1 cellular context compared by ENCODE assay signal in the genomic region with DNA sequence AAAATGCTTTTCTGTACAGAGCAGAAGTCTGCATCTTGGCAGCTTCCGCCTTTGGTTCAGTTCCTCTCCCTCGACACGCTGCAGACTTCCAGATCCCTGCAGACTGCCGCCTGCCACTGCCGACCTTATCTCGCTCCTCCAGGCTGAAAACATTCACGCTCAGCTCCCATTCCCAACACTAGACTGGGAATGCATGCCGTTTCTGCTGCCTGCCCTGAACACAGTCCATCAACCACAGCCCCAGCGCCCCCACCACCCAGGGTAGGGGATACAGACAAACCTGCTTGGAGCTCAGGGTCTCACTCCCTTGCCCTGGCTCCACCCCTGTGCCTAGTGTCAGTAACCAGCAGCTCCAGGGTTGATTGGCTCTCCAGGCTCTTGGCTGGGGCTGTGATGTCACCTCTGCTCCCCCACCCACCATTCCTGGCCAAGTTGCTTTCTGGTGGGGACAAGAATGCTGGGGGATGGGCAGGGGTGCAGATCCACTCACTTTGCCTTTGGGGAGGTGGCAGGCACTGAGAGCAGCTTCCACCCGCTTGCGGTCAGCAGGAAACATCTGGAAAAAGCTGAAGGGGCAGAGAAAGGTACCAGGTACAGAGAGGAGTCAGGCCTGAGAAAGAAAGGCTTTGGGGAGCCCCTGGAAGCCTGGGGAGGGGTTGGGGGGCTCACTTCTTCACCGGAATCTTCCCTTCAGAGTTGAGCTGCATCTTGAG.
TF ChIP-seq lines count a peak whose summit lies in the region.

No MANE protein-coding gene starts in this region.

TF ChIP-seq in K562, 482 proteins besides CTCF, POLR2A, EP300 and RAD21 (continued from another document and continues in another):
- TF ChIP-seq, protein P1, sequence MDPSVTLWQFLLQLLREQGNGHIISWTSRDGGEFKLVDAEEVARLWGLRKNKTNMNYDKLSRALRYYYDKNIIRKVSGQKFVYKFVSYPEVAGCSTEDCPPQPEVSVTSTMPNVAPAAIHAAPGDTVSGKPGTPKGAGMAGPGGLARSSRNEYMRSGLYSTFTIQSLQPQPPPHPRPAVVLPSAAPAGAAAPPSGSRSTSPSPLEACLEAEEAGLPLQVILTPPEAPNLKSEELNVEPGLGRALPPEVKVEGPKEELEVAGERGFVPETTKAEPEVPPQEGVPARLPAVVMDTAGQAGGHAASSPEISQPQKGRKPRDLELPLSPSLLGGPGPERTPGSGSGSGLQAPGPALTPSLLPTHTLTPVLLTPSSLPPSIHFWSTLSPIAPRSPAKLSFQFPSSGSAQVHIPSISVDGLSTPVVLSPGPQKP (CRISPR knock-in tag; IDR thresholded peaks at IDR 0.05): no peak
- TF ChIP-seq ZKSCAN8 (CRISPR knock-in tag; IDR thresholded peaks at IDR 0.05) (no peak), NFE2 (IDR thresholded peaks at IDR 0.05; ENCODE audit: low read depth) (no peak), FOXM1 (IDR thresholded peaks at IDR 0.05; ENCODE audit: low read depth) (no peak), FOXM1 (CRISPR knock-in tag; IDR thresholded peaks at IDR 0.05; ENCODE audit: low read depth) (no peak), RB1 (IDR thresholded peaks at IDR 0.05; ENCODE audit: low read depth) (no peak), GATAD2B (IDR thresholded peaks at IDR 0.05; ENCODE audit: borderline replicate concordance) (no peak), XRCC4 (IDR thresholded peaks at IDR 0.05; ENCODE audit: extremely low read depth, insufficient read depth, insufficient read length) (no peak), SIN3B (IDR thresholded peaks at IDR 0.05; ENCODE audit: low read depth) (no peak), SMARCE1 (IDR thresholded peaks at IDR 0.05) (peak; percentile 71; the same call in 1 of the 2 replicates), ZNF384 (IDR thresholded peaks at IDR 0.05; ENCODE audit: low read depth, low read length) (no peak), CXXC5 (CRISPR knock-in tag; IDR thresholded peaks at IDR 0.05) (peak; percentile 51), ZNF121 (CRISPR knock-in tag; conservative IDR thresholded peaks at IDR 0.05) (peak; percentile 95), PHF20 (IDR thresholded peaks at IDR 0.05; ENCODE audit: partially characterized antibody) (no peak), HDAC1 (IDR thresholded peaks at IDR 0.05) (peak in 1 of 2 experiments; percentile 61; a peak in 1 of 4 replicates), ZNF197 (CRISPR knock-in tag; IDR thresholded peaks at IDR 0.05; ENCODE audit: low read depth) (no peak), ERF (CRISPR knock-in tag; IDR thresholded peaks at IDR 0.05) (no peak), ARID1B (IDR thresholded peaks at IDR 0.05) (peak; percentile 83), MTA3 (IDR thresholded peaks at IDR 0.05; ENCODE audit: borderline replicate concordance) (0 out of 2 replicates have a peak, but pooled peaks have one; percentile 51), ZNF124 (CRISPR knock-in tag; IDR thresholded peaks at IDR 0.05) (no peak), SMAD1 (IDR thresholded peaks at IDR 0.05; ENCODE audit: low read depth, low read length, partially characterized antibody) (no peak), ZNF584 (CRISPR knock-in tag; IDR thresholded peaks at IDR 0.05; ENCODE audit: low read depth) (no peak), RAD51 (IDR thresholded peaks at IDR 0.05; ENCODE audit: borderline replicate concordance, low read depth) (no peak), KLF13 (tag; IDR thresholded peaks at IDR 0.05; ENCODE audit: borderline replicate concordance, low read depth) (no peak), SMAD4 (CRISPR knock-in tag; conservative IDR thresholded peaks at IDR 0.05) (0 out of 2 replicates have a peak, but pooled peaks have one; percentile 30), MTA2 (IDR thresholded peaks at IDR 0.05; ENCODE audit: low read depth) (no peak), U2AF1 (optimal IDR thresholded peaks at IDR 0.05; ENCODE audit: low read depth, low read length) (no peak), ATF7 (IDR thresholded peaks at IDR 0.05) (peak; percentile 47; the same call in 1 of the 2 replicates), SMARCA4 (IDR thresholded peaks at IDR 0.05) (peak; percentile 44; the same call in 1 of the 2 replicates), CREBBP (IDR thresholded peaks at IDR 0.05; ENCODE audit: low read depth, low read length) (no peak), ZNF324 (CRISPR knock-in tag; IDR thresholded peaks at IDR 0.05) (no peak)
- TF ChIP-seq, protein P2, sequence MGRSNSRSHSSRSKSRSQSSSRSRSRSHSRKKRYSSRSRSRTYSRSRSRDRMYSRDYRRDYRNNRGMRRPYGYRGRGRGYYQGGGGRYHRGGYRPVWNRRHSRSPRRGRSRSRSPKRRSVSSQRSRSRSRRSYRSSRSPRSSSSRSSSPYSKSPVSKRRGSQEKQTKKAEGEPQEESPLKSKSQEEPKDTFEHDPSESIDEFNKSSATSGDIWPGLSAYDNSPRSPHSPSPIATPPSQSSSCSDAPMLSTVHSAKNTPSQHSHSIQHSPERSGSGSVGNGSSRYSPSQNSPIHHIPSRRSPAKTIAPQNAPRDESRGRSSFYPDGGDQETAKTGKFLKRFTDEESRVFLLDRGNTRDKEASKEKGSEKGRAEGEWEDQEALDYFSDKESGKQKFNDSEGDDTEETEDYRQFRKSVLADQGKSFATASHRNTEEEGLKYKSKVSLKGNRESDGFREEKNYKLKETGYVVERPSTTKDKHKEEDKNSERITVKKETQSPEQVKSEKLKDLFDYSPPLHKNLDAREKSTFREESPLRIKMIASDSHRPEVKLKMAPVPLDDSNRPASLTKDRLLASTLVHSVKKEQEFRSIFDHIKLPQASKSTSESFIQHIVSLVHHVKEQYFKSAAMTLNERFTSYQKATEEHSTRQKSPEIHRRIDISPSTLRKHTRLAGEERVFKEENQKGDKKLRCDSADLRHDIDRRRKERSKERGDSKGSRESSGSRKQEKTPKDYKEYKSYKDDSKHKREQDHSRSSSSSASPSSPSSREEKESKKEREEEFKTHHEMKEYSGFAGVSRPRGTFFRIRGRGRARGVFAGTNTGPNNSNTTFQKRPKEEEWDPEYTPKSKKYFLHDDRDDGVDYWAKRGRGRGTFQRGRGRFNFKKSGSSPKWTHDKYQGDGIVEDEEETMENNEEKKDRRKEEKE (IDR thresholded peaks at IDR 0.05; ENCODE audit: borderline replicate concordance in 1 of 2, control insufficient read depth in 1 of 2, low read depth in 2 of 2, low read length in 1 of 2): no peak
- TF ChIP-seq, protein P3, sequence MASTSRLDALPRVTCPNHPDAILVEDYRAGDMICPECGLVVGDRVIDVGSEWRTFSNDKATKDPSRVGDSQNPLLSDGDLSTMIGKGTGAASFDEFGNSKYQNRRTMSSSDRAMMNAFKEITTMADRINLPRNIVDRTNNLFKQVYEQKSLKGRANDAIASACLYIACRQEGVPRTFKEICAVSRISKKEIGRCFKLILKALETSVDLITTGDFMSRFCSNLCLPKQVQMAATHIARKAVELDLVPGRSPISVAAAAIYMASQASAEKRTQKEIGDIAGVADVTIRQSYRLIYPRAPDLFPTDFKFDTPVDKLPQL (IDR thresholded peaks at IDR 0.05; ENCODE audit: extremely low read depth, insufficient read length): no peak
- TF ChIP-seq, protein P4, sequence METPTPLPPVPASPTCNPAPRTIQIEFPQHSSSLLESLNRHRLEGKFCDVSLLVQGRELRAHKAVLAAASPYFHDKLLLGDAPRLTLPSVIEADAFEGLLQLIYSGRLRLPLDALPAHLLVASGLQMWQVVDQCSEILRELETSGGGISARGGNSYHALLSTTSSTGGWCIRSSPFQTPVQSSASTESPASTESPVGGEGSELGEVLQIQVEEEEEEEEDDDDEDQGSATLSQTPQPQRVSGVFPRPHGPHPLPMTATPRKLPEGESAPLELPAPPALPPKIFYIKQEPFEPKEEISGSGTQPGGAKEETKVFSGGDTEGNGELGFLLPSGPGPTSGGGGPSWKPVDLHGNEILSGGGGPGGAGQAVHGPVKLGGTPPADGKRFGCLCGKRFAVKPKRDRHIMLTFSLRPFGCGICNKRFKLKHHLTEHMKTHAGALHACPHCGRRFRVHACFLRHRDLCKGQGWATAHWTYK (CRISPR knock-in tag; IDR thresholded peaks at IDR 0.05): no peak
- TF ChIP-seq, protein P5, sequence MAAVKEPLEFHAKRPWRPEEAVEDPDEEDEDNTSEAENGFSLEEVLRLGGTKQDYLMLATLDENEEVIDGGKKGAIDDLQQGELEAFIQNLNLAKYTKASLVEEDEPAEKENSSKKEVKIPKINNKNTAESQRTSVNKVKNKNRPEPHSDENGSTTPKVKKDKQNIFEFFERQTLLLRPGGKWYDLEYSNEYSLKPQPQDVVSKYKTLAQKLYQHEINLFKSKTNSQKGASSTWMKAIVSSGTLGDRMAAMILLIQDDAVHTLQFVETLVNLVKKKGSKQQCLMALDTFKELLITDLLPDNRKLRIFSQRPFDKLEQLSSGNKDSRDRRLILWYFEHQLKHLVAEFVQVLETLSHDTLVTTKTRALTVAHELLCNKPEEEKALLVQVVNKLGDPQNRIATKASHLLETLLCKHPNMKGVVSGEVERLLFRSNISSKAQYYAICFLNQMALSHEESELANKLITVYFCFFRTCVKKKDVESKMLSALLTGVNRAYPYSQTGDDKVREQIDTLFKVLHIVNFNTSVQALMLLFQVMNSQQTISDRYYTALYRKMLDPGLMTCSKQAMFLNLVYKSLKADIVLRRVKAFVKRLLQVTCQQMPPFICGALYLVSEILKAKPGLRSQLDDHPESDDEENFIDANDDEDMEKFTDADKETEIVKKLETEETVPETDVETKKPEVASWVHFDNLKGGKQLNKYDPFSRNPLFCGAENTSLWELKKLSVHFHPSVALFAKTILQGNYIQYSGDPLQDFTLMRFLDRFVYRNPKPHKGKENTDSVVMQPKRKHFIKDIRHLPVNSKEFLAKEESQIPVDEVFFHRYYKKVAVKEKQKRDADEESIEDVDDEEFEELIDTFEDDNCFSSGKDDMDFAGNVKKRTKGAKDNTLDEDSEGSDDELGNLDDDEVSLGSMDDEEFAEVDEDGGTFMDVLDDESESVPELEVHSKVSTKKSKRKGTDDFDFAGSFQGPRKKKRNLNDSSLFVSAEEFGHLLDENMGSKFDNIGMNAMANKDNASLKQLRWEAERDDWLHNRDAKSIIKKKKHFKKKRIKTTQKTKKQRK (IDR thresholded peaks at IDR 0.05; ENCODE audit: borderline replicate concordance, low read depth, low read length): no peak
- TF ChIP-seq, protein P6, sequence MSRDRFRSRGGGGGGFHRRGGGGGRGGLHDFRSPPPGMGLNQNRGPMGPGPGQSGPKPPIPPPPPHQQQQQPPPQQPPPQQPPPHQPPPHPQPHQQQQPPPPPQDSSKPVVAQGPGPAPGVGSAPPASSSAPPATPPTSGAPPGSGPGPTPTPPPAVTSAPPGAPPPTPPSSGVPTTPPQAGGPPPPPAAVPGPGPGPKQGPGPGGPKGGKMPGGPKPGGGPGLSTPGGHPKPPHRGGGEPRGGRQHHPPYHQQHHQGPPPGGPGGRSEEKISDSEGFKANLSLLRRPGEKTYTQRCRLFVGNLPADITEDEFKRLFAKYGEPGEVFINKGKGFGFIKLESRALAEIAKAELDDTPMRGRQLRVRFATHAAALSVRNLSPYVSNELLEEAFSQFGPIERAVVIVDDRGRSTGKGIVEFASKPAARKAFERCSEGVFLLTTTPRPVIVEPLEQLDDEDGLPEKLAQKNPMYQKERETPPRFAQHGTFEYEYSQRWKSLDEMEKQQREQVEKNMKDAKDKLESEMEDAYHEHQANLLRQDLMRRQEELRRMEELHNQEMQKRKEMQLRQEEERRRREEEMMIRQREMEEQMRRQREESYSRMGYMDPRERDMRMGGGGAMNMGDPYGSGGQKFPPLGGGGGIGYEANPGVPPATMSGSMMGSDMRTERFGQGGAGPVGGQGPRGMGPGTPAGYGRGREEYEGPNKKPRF (IDR thresholded peaks at IDR 0.05; ENCODE audit: low read depth, low read length): no peak
- TF ChIP-seq, protein P7, sequence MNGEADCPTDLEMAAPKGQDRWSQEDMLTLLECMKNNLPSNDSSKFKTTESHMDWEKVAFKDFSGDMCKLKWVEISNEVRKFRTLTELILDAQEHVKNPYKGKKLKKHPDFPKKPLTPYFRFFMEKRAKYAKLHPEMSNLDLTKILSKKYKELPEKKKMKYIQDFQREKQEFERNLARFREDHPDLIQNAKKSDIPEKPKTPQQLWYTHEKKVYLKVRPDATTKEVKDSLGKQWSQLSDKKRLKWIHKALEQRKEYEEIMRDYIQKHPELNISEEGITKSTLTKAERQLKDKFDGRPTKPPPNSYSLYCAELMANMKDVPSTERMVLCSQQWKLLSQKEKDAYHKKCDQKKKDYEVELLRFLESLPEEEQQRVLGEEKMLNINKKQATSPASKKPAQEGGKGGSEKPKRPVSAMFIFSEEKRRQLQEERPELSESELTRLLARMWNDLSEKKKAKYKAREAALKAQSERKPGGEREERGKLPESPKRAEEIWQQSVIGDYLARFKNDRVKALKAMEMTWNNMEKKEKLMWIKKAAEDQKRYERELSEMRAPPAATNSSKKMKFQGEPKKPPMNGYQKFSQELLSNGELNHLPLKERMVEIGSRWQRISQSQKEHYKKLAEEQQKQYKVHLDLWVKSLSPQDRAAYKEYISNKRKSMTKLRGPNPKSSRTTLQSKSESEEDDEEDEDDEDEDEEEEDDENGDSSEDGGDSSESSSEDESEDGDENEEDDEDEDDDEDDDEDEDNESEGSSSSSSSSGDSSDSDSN (IDR thresholded peaks at IDR 0.05; ENCODE audit: borderline replicate concordance in 1 of 2, low read depth in 2 of 2, low read length in 2 of 2): peak in 1 of 2 experiments; percentile 51; a peak in 1 of 4 replicates
- TF ChIP-seq, protein P8, sequence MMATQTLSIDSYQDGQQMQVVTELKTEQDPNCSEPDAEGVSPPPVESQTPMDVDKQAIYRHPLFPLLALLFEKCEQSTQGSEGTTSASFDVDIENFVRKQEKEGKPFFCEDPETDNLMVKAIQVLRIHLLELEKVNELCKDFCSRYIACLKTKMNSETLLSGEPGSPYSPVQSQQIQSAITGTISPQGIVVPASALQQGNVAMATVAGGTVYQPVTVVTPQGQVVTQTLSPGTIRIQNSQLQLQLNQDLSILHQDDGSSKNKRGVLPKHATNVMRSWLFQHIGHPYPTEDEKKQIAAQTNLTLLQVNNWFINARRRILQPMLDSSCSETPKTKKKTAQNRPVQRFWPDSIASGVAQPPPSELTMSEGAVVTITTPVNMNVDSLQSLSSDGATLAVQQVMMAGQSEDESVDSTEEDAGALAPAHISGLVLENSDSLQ (IDR thresholded peaks at IDR 0.05): peak; percentile 81
- TF ChIP-seq, protein P9, sequence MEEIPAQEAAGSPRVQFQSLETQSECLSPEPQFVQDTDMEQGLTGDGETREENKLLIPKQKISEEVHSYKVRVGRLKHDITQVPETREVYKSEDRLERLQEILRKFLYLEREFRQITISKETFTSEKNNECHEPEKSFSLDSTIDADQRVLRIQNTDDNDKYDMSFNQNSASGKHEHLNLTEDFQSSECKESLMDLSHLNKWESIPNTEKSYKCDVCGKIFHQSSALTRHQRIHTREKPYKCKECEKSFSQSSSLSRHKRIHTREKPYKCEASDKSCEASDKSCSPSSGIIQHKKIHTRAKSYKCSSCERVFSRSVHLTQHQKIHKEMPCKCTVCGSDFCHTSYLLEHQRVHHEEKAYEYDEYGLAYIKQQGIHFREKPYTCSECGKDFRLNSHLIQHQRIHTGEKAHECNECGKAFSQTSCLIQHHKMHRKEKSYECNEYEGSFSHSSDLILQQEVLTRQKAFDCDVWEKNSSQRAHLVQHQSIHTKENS (CRISPR knock-in tag; IDR thresholded peaks at IDR 0.05): no peak
- TF ChIP-seq, protein P10, sequence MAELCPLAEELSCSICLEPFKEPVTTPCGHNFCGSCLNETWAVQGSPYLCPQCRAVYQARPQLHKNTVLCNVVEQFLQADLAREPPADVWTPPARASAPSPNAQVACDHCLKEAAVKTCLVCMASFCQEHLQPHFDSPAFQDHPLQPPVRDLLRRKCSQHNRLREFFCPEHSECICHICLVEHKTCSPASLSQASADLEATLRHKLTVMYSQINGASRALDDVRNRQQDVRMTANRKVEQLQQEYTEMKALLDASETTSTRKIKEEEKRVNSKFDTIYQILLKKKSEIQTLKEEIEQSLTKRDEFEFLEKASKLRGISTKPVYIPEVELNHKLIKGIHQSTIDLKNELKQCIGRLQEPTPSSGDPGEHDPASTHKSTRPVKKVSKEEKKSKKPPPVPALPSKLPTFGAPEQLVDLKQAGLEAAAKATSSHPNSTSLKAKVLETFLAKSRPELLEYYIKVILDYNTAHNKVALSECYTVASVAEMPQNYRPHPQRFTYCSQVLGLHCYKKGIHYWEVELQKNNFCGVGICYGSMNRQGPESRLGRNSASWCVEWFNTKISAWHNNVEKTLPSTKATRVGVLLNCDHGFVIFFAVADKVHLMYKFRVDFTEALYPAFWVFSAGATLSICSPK (IDR thresholded peaks at IDR 0.05; ENCODE audit: borderline replicate concordance): no peak
